18 cellular contexts compared by ENCODE assay signal in the genomic region with DNA sequence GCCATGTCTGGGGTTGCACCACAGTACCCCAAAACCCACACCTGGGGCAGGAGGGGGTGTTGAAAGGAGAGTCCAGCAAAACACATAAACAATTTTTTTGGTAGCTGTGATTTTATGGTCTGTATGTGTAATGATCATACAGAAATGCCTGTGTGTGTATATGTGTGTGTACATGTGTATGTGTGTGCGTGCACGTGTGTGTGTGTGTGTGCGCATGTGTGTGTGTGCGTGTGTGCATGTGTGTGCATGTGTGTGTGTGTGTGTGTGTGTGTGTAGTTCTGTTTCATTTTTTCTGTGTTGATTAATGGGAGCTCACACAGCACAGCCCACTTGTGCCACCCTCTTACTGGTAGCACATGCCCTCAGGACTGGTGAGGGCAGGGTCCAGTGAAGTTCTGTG.
DNase-seq lines count a peak whose midpoint lies in the region; ATAC-seq and TF ChIP-seq lines count a peak whose summit lies in the region.
"Had no signal": no experiment of that assay in that cellular context is flagged by ENCODE, and none has a peak within 500 bp of the region (broad histone marks: within the 10 kb centered on the region; RNA-seq: fewer than 3 reads in every experiment).

No MANE protein-coding gene starts in this region.

- TF ChIP-seq CTCF in HEK293 (tag by site-specific recombination; IDR thresholded peaks at IDR 0.05) (no peak), neural progenitor cell (IDR thresholded peaks at IDR 0.05) (no peak)

- H2BK12ac ChIP-seq in trophoblast cell (ENCODE audit: low read length): no peak overlapping the region

- H3K18ac ChIP-seq in trophoblast cell (ENCODE audit: low read length): no peak overlapping the region

- H3K4ac ChIP-seq in trophoblast cell (ENCODE audit: low read depth, low read length): no peak overlapping the region

- H3K36me3 ChIP-seq in BLaER1 treated with 17β-estradiol and CSF1 and Interleukin-3, amounts not matched to agents 10 nM and 100 nM: peaks cover 0 to 17% (median 0%) of the 10 kb centered on the region in 11 experiments; a peak in 4 of 22 replicates
- no peaks in the 10 kb centered on the region for H3K36me3 ChIP-seq in HEK293 (ENCODE audit: control insufficient read depth in 2 of 2, insufficient read depth in 1 of 2, low read length in 2 of 2)
- 0 out of 2 replicates have a peak, but pooled peaks cover 2% of the 10 kb centered on the region for H3K36me3 ChIP-seq in SJSA1
- H3K36me3 ChIP-seq in trophoblast cell (ENCODE audit: control insufficient read depth in 1 of 2, insufficient read depth in 2 of 2, low read length in 2 of 2): peaks cover 0 to 2% of the 10 kb centered on the region in 2 experiments
- no peaks in the 10 kb centered on the region for H3K36me3 ChIP-seq in neural progenitor cell
- no peaks in the 10 kb centered on the region for H3K36me3 ChIP-seq in H7 (replicated peaks; ENCODE audit: control insufficient read depth, insufficient read depth, low read length)
- H3K36me3 ChIP-seq: HAP-1 had no signal

- no peak overlapping the region for H4K8ac ChIP-seq in trophoblast cell (ENCODE audit: low read depth, low read length)

- no peak overlapping the region for H2BK5ac ChIP-seq in trophoblast cell (ENCODE audit: low read depth, low read length, poor library complexity)

- CTCF ChIA-PET in HEK293 (lab: Yijun Ruan, JAX): no interaction called here

- H3K79me2 ChIP-seq in trophoblast cell (ENCODE audit: control insufficient read depth, insufficient read depth, low read length, poor library complexity): no peaks in the 10 kb centered on the region
- H3K79me2 ChIP-seq in neural progenitor cell (ENCODE audit: low read depth): no peaks in the 10 kb centered on the region

- H3K14ac ChIP-seq in trophoblast cell (ENCODE audit: low read length): no peak overlapping the region

- peaks cover 32 to 49% (median 37%) of the 10 kb centered on the region in 10 experiments for H3K4me1 ChIP-seq in BLaER1 treated with 17β-estradiol and CSF1 and Interleukin-3, amounts not matched to agents 10 nM and 100 nM
- H3K4me1 ChIP-seq in HEK293 (ENCODE audit: control insufficient read depth, insufficient read depth, low read length): no peaks in the 10 kb centered on the region
- H3K4me1 ChIP-seq in SJSA1 (replicated peaks): peaks cover 32% of the 10 kb centered on the region
- peaks cover 3% of the 10 kb centered on the region in 2 experiments for H3K4me1 ChIP-seq in trophoblast cell (ENCODE audit: control insufficient read depth in 1 of 2, insufficient read depth in 2 of 2, low read length in 2 of 2)
- peaks cover 8% of the 10 kb centered on the region for H3K4me1 ChIP-seq in neural progenitor cell

- H3K36me3 Mint-ChIP-seq in neural progenitor cell: peaks cover 3% of the 10 kb centered on the region

- H2AFZ ChIP-seq in trophoblast cell (ENCODE audit: insufficient read depth, low read length, poor library complexity): no peak overlapping the region
- no peak overlapping the region for H2AFZ ChIP-seq in neural progenitor cell (replicated peaks)
- H2AFZ ChIP-seq: GM23338 had no signal

- H3K9ac ChIP-seq in BLaER1 treated with 17β-estradiol and CSF1 and Interleukin-3, amounts not matched to agents 10 nM and 100 nM: peak overlapping the region in 6 of 11 experiments; percentile 42 to 71 (median 67); a peak in 3 of 22 replicates
- H3K9ac ChIP-seq in trophoblast cell (ENCODE audit: low read length): no peak overlapping the region
- no peak overlapping the region for H3K9ac ChIP-seq in neural progenitor cell

- no peak overlapping the region for H4K12ac ChIP-seq in trophoblast cell (ENCODE audit: low read depth, low read length)

- H3F3A ChIP-seq in neural progenitor cell (ENCODE audit: low read depth): no peaks in the 10 kb centered on the region

- peaks cover 7% of the 10 kb centered on the region for H3K4me1 Mint-ChIP-seq in neural progenitor cell
- H3K4me1 Mint-ChIP-seq: B cell; CD4-positive, alpha-beta memory T cell had no signal

- WGBS in trophoblast cell (ENCODE audit: extremely low coverage, insufficient coverage, insufficient read length): no CpG with 5 or more reads among the region's 4 CpGs

- POLR2A ChIA-PET in HEK293 (lab: Yijun Ruan, JAX): no interaction called here

- H3K79me1 ChIP-seq in trophoblast cell (ENCODE audit: low read length): peaks cover 3% of the 10 kb centered on the region

- H3K9me3 Mint-ChIP-seq in neural progenitor cell: no peaks in the 10 kb centered on the region
- H3K9me3 Mint-ChIP-seq: GM23338 had no signal

- H3K4me3 ChIP-seq in BLaER1 treated with 17β-estradiol and CSF1 and Interleukin-3, amounts not matched to agents 10 nM and 100 nM: peak overlapping the region in 1 of 10 experiments; percentile 44; a peak in 1 of 20 replicates
- H3K4me3 ChIP-seq in HEK293 (ENCODE audit: low read depth, low read length) (no peak overlapping the region), SJSA1 (no peak overlapping the region), trophoblast cell (ENCODE audit: low read depth, low read length) (peak overlapping the region; percentile 15), neural progenitor cell (no peak overlapping the region), H7 (ENCODE audit: insufficient read depth, low read depth, low read length) (no peak overlapping the region)
- H3K4me3 ChIP-seq: GM23338, HAP-1 had no signal

- H2BK120ac ChIP-seq in trophoblast cell (ENCODE audit: insufficient read depth, low read length, poor library complexity): no peak overlapping the region

- ATAC-seq in HG03457 (IDR thresholded peaks at IDR 0.05; ENCODE audit: unreplicated experiment) (no peak), HG02870 (IDR thresholded peaks at IDR 0.05; ENCODE audit: unreplicated experiment) (no peak)

- peaks cover 4% of the 10 kb centered on the region for H3K27me3 Mint-ChIP-seq in neural progenitor cell (ENCODE audit: insufficient read depth, low read depth)
- H3K27me3 Mint-ChIP-seq: B cell; CD4-positive, alpha-beta memory T cell had no signal

- H4K91ac ChIP-seq in trophoblast cell (ENCODE audit: low read depth, low read length): no peak overlapping the region

- H2AK5ac ChIP-seq in trophoblast cell (ENCODE audit: low read length): no peak overlapping the region

- peak overlapping the region in 10 of 11 experiments; percentile 63 to 85 (median 78); a peak in 19 of 22 replicates for H3K4me2 ChIP-seq in BLaER1 treated with 17β-estradiol and CSF1 and Interleukin-3, amounts not matched to agents 10 nM and 100 nM
- no peak overlapping the region for H3K4me2 ChIP-seq in trophoblast cell (ENCODE audit: low read length)
- no peak overlapping the region for H3K4me2 ChIP-seq in neural progenitor cell
- H3K4me2 ChIP-seq: GM23338 had no signal

- no peak overlapping the region for H3K23ac ChIP-seq in trophoblast cell (ENCODE audit: low read length)

- H4K20me1 ChIP-seq in BLaER1 treated with 17β-estradiol and CSF1 and Interleukin-3, amounts not matched to agents 10 nM and 100 nM: no peaks in the 10 kb centered on the region
- H4K20me1 ChIP-seq in neural progenitor cell (ENCODE audit: low read depth): no peaks in the 10 kb centered on the region

- no peaks in the 10 kb centered on the region for H3K27me3 ChIP-seq in BLaER1 treated with 17β-estradiol and CSF1 and Interleukin-3, amounts not matched to agents 10 nM and 100 nM
- no peaks in the 10 kb centered on the region for H3K27me3 ChIP-seq in SJSA1 (replicated peaks)
- no peaks in the 10 kb centered on the region for H3K27me3 ChIP-seq in trophoblast cell (ENCODE audit: insufficient read depth, low read length)
- H3K27me3 ChIP-seq in neural progenitor cell: no peaks in the 10 kb centered on the region
- no peaks in the 10 kb centered on the region for H3K27me3 ChIP-seq in H7 (ENCODE audit: control insufficient read depth, insufficient read depth, low read length)

- no peak overlapping the region for H3K27ac Mint-ChIP-seq in neural progenitor cell
- H3K27ac Mint-ChIP-seq: B cell; CD4-positive, alpha-beta memory T cell; GM23338 had no signal

- DNase-seq in SJSA1 (ENCODE audit: low read depth in 1 of 2, low spot score in 2 of 2): no peak
- no peak for DNase-seq in trophoblast cell
- DNase-seq in neural progenitor cell (ENCODE audit: low spot score): no peak
- DNase-seq in H7: no peak
- DNase-seq: C1 segment of cervical spinal cord; Calu3; CD4-positive, alpha-beta memory T cell; COR-L47; DMS53; DMS79 treated with DMSO at 0.1 percent for 48 hours; GF-D8 had no signal

- H3K27ac ChIP-seq in BLaER1 treated with 17β-estradiol and CSF1 and Interleukin-3, amounts not matched to agents 10 nM and 100 nM: peak overlapping the region in 9 of 11 experiments; percentile 57 to 85 (median 78); a peak in 14 of 22 replicates
- H3K27ac ChIP-seq in HEK293 (ENCODE audit: extremely low read depth, low read depth, low read length): no peak overlapping the region
- H3K27ac ChIP-seq in SJSA1: peak overlapping the region; percentile 64
- no peak overlapping the region for H3K27ac ChIP-seq in trophoblast cell (ENCODE audit: low read depth, low read length)
- no peak overlapping the region for H3K27ac ChIP-seq in neural progenitor cell

- no peak overlapping the region for H3K4me3 Mint-ChIP-seq in neural progenitor cell
- H3K4me3 Mint-ChIP-seq: B cell; CD4-positive, alpha-beta memory T cell; GM23338 had no signal

- H3K9me3 ChIP-seq in BLaER1 treated with 17β-estradiol and CSF1 and Interleukin-3, amounts not matched to agents 10 nM and 100 nM (replicated peaks in 1 of 11): peaks cover 0 to 8% (median 1%) of the 10 kb centered on the region in 11 experiments; a peak in 4 of 22 replicates
- no peaks in the 10 kb centered on the region for H3K9me3 ChIP-seq in HEK293 (ENCODE audit: control insufficient read depth, insufficient read depth, low read depth, low read length)
- peaks cover 5% of the 10 kb centered on the region; the same call in 1 of the 2 replicates for H3K9me3 ChIP-seq in SJSA1 (replicated peaks)
- peaks cover 1% of the 10 kb centered on the region for H3K9me3 ChIP-seq in trophoblast cell (ENCODE audit: insufficient read depth, low read depth, low read length)
- H3K9me3 ChIP-seq in neural progenitor cell (ENCODE audit: low read depth): no peaks in the 10 kb centered on the region
- H3K9me3 ChIP-seq: HAP-1 had no signal

TF ChIP-seq in HEK293, 187 proteins besides CTCF, POLR2A, EP300 and RAD21:
- TF ChIP-seq ZSCAN30 (tag by site-specific recombination; IDR thresholded peaks at IDR 0.05): no peak
- TF ChIP-seq, protein P1, sequence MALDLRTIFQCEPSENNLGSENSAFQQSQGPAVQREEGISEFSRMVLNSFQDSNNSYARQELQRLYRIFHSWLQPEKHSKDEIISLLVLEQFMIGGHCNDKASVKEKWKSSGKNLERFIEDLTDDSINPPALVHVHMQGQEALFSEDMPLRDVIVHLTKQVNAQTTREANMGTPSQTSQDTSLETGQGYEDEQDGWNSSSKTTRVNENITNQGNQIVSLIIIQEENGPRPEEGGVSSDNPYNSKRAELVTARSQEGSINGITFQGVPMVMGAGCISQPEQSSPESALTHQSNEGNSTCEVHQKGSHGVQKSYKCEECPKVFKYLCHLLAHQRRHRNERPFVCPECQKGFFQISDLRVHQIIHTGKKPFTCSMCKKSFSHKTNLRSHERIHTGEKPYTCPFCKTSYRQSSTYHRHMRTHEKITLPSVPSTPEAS (tag by site-specific recombination; IDR thresholded peaks at IDR 0.05): peak; percentile 99

Comparison
In these comparisons a context has a peak if more than half of its experiments do, and no peak if none do; other contexts are left out.
1. H3K27ac ChIP-seq: peak in BLaER1 treated with 17β-estradiol and CSF1 and Interleukin-3, amounts not matched to agents 10 nM and 100 nM (9 of 11) and SJSA1 (single experiment); none in HEK293 (single experiment), trophoblast cell (single experiment) and neural progenitor cell (single experiment).
2. H3K4me2 ChIP-seq: peak in BLaER1 treated with 17β-estradiol and CSF1 and Interleukin-3, amounts not matched to agents 10 nM and 100 nM (10 of 11); none in trophoblast cell (single experiment) and neural progenitor cell (single experiment).
3. H3K9ac ChIP-seq: peak in BLaER1 treated with 17β-estradiol and CSF1 and Interleukin-3, amounts not matched to agents 10 nM and 100 nM (6 of 11); none in trophoblast cell (single experiment) and neural progenitor cell (single experiment).